8 cellular contexts compared by ENCODE assay signal in the genomic region with DNA sequence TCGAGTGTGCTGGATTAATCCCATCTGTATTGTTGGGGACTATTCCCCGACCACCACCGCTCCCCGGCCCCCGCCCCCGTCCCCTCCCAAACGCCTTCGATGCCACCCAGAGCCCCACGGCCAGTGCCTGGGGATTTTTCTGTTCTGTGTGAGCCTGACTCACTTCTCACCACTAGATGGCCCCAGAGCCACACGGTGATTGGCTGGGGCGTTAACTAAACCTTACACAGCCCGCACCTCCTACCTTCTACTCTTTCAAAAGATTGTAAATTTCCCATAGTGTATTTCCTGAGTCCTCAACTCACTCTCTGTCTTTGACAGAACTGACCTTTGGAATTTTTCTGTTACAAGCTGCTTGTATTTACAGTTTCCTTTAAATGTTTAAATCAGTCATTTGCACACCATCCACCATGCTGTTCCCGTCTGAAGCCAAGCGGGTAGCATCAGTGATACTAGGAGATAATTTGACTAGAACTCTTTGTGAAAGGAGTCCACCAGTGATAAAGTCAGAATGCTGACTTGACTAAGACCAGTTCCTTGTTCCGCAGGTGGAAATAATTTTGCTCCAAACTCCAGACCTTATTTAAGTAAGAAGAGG.
DNase-seq lines count a peak whose midpoint lies in the region; ATAC-seq and TF ChIP-seq lines count a peak whose summit lies in the region.

No MANE protein-coding gene starts in this region.

- POLR2A ChIA-PET in activated CD4-positive, alpha-beta T cell treated with anti-CD3 and anti-CD28 coated beads for 36 hours (lab: Charles Lee) = interaction anchor here (0.6 kb wide), 1 partner anchor 322 kb away, joined by 4 read pairs; no protein-coding TSS in a partner anchor

- H3K27me3 Mint-ChIP-seq in activated CD4-positive, alpha-beta T cell treated with anti-CD3 and anti-CD28 coated beads for 36 hours = peaks cover 4% of the 10 kb centered on the region
- no peaks in the 10 kb centered on the region for H3K27me3 Mint-ChIP-seq in chondrocyte (ENCODE audit: low read depth)

- H3K36me3 Mint-ChIP-seq in activated CD4-positive, alpha-beta T cell treated with anti-CD3 and anti-CD28 coated beads for 36 hours (ENCODE audit: low read depth) = no peaks in the 10 kb centered on the region
- H3K36me3 Mint-ChIP-seq in chondrocyte (ENCODE audit: low read depth) = peaks cover 1% of the 10 kb centered on the region

- intact Hi-C loops in activated CD4-positive, alpha-beta T cell treated with anti-CD3 and anti-CD28 coated beads for 36 hours (cut with DNase I, micrococcal nuclease) = loop anchor here (1.0 to 2.0 kb wide), 3 partner anchors 76 to 250 kb away; no protein-coding TSS in a partner anchor

- CTCF ChIA-PET in activated CD4-positive, alpha-beta T cell treated with anti-CD3 and anti-CD28 coated beads for 36 hours (lab: Charles Lee) = interaction anchor here (0.6 to 4.6 kb wide), 17 partner anchors 9 to 324 kb away, joined by 3 to 78 read pairs (median 5); partner anchors contain the start of gene ALKBH7

- DNase-seq in CD1c-positive myeloid dendritic cell (ENCODE audit: extremely low spot score) = peak; percentile 90
- DNase-seq in HFF-Myc (ENCODE audit: extremely low read depth, low read depth) = no peak
- peak; percentile 36 for DNase-seq in NCI-H446 treated with DMSO at 0.1 percent for 48 hours (lab: John Stamatoyannopoulos, UW)
- DNase-seq in activated CD4-positive, alpha-beta T cell treated with anti-CD3 and anti-CD28 coated beads for 36 hours = peak; percentile 87
- peak; percentile 33 for DNase-seq in chondrocyte (ENCODE audit: low spot score)
- DNase-seq in stimulated activated CD4-positive, alpha-beta T cell treated with anti-CD3 and anti-CD28 coated beads, TNF-alpha, amount 100 ng/mL, for 24 hours (ENCODE audit: low read depth in 3 of 3) = peak; percentile 64 to 70 (median 67)

- H3K9me3 ChIP-seq in liver (ENCODE audit: control insufficient read depth in 4 of 4, low read length in 3 of 4) = no peaks in the 10 kb centered on the region

- peaks cover 0 to 7% (median 5%) of the 10 kb centered on the region in 4 donors for H3K4me1 ChIP-seq in liver (ENCODE audit: control insufficient read depth in 4 of 4, insufficient read depth in 4 of 4, low read length in 3 of 4)

- peaks cover 5% of the 10 kb centered on the region for H3K4me1 Mint-ChIP-seq in activated CD4-positive, alpha-beta T cell treated with anti-CD3 and anti-CD28 coated beads for 36 hours
- peaks cover 11% of the 10 kb centered on the region for H3K4me1 Mint-ChIP-seq in chondrocyte (ENCODE audit: low read depth)

- H3K9ac ChIP-seq in liver (ENCODE audit: low read depth in 1 of 2, low read length in 2 of 2) = no peak overlapping the region

- no peak overlapping the region for H3K27ac ChIP-seq in liver (ENCODE audit: low read depth in 1 of 2, low read length in 2 of 2)

- peak; percentile 87 to 92 for TF ChIP-seq RAD21 in liver (IDR thresholded peaks at IDR 0.05)

- ATAC-seq in activated CD4-positive, alpha-beta T cell treated with anti-CD3 and anti-CD28 coated beads for 36 hours = peak; percentile 100
- ATAC-seq in HG02885 (IDR thresholded peaks at IDR 0.05; ENCODE audit: poor library complexity, unreplicated experiment) = no peak

- H3K27me3 ChIP-seq in liver (ENCODE audit: control insufficient read depth in 4 of 4, insufficient read depth in 4 of 4, low read length in 3 of 4) = no peaks in the 10 kb centered on the region

- no peak overlapping the region for H3K27ac Mint-ChIP-seq in activated CD4-positive, alpha-beta T cell treated with anti-CD3 and anti-CD28 coated beads for 36 hours
- H3K27ac Mint-ChIP-seq in chondrocyte (ENCODE audit: unreplicated experiment) = peak overlapping the region; percentile 69

- H3K4me3 ChIP-seq in HFF-Myc (replicated peaks; ENCODE audit: low read depth, low read length) (no peak overlapping the region), liver (ENCODE audit: low read depth in 1 of 3, low read length in 3 of 3) (no peak overlapping the region)

- no peaks in the 10 kb centered on the region for H3K9me3 Mint-ChIP-seq in activated CD4-positive, alpha-beta T cell treated with anti-CD3 and anti-CD28 coated beads for 36 hours (ENCODE audit: low read depth)
- peaks cover 5% of the 10 kb centered on the region for H3K9me3 Mint-ChIP-seq in chondrocyte (ENCODE audit: low read depth)

- WGBS in liver = 17% methylated on average over 15 of the region's 15 CpGs

- no peaks in the 10 kb centered on the region for H3K36me3 ChIP-seq in liver (ENCODE audit: control insufficient read depth in 4 of 4, insufficient read depth in 3 of 4, low read depth in 1 of 4, low read length in 3 of 4)

- TF ChIP-seq CTCF in HFF-Myc (IDR thresholded peaks at IDR 0.05; ENCODE audit: low read depth, low read length, missing control alignments) = peak; percentile 83
- TF ChIP-seq CTCF in chondrocyte (IDR thresholded peaks at IDR 0.05) = peak; percentile 87
- peak; percentile 88 for TF ChIP-seq CTCF in liver (IDR thresholded peaks at IDR 0.05; ENCODE audit: low read depth, low read length, missing input control)

- no peak overlapping the region for H3K4me3 Mint-ChIP-seq in activated CD4-positive, alpha-beta T cell treated with anti-CD3 and anti-CD28 coated beads for 36 hours
- no peak overlapping the region for H3K4me3 Mint-ChIP-seq in chondrocyte (ENCODE audit: unreplicated experiment)

TF ChIP-seq in liver, 16 proteins besides CTCF, POLR2A, EP300 and RAD21:
- TF ChIP-seq HNF4G (IDR thresholded peaks at IDR 0.05) (no peak), TAF1 (conservative IDR thresholded peaks at IDR 0.05) (no peak), REST (IDR thresholded peaks at IDR 0.05) (no peak), MAX (IDR thresholded peaks at IDR 0.05) (no peak), NR2F2 (IDR thresholded peaks at IDR 0.05) (no peak), YY1 (IDR thresholded peaks at IDR 0.05) (no peak), JUND (IDR thresholded peaks at IDR 0.05) (no peak), GABPA (IDR thresholded peaks at IDR 0.05 in 1 of 2, conservative IDR thresholded peaks at IDR 0.05 in 1 of 2) (no peak), RXRA (IDR thresholded peaks at IDR 0.05) (no peak), HNF4A (conservative IDR thresholded peaks at IDR 0.05) (no peak), EGR1 (IDR thresholded peaks at IDR 0.05; ENCODE audit: low read depth in 2 of 2) (no peak), ATF3 (IDR thresholded peaks at IDR 0.05) (no peak), SP1 (IDR thresholded peaks at IDR 0.05) (no peak), FOXA2 (IDR thresholded peaks at IDR 0.05) (no peak), FOXA1 (IDR thresholded peaks at IDR 0.05) (no peak)
- TF ChIP-seq, protein P1, sequence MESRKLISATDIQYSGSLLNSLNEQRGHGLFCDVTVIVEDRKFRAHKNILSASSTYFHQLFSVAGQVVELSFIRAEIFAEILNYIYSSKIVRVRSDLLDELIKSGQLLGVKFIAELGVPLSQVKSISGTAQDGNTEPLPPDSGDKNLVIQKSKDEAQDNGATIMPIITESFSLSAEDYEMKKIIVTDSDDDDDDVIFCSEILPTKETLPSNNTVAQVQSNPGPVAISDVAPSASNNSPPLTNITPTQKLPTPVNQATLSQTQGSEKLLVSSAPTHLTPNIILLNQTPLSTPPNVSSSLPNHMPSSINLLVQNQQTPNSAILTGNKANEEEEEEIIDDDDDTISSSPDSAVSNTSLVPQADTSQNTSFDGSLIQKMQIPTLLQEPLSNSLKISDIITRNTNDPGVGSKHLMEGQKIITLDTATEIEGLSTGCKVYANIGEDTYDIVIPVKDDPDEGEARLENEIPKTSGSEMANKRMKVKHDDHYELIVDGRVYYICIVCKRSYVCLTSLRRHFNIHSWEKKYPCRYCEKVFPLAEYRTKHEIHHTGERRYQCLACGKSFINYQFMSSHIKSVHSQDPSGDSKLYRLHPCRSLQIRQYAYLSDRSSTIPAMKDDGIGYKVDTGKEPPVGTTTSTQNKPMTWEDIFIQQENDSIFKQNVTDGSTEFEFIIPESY (IDR thresholded peaks at IDR 0.05) = no peak
